8 cellular contexts compared by ENCODE assay signal in the genomic region with DNA sequence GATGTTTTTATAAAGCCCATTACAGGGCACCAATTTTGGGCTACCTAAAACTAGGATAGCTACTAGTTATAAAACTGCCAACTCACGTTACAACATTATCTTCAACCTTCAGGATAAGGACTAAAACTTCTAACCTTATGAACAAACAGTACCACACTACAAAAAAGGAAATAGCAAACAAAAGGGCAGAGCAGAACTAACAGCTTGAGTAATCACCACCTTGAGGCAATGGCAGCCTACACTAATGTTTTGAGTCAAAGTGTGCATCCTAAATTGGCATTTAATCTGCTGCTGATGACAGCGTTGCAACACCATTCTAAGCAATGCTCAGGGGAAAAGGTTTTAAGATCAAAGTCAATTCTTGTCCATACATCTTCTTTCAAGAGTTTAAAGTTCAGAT. TPM values are rescaled to one million over a fixed set of nuclear protein-coding genes. Genes with fewer than 3 reads are reported as not detected.
DNase-seq lines count a peak whose midpoint lies in the region; ATAC-seq and TF ChIP-seq lines count a peak whose summit lies in the region.

No MANE protein-coding gene starts in this region.

- TF ChIP-seq EP300 in gastroesophageal sphincter (IDR thresholded peaks at IDR 0.05): no peak

- H2BK5ac ChIP-seq in H9 (ENCODE audit: insufficient read length, low read length) (no peak overlapping the region), mesenchymal stem cell (ENCODE audit: low read depth, low read length, poor library complexity, severe bottlenecking) (no peak overlapping the region)

- H2BK120ac ChIP-seq in H9 (ENCODE audit: low read depth, low read length, poor library complexity, severe bottlenecking) (no peak overlapping the region), mesenchymal stem cell (ENCODE audit: low read depth, low read length) (no peak overlapping the region)

- WGBS in H9 (ENCODE audit: extremely low coverage, insufficient read length, low lambda C conversion rate): no CpG with 5 or more reads among the region's 2 CpGs
- 93% methylated on average over 2 of the region's 2 CpGs for WGBS in mesenchymal stem cell
- 63 to 71% methylated on average over 2 of the region's 2 CpGs for WGBS in gastroesophageal sphincter (ENCODE audit: low coverage in 1 of 2), 2 donors

- peak overlapping the region in 8 of 11 experiments; percentile 4 to 67 (median 50); a peak in 14 of 22 replicates for H3K27ac ChIP-seq in BLaER1 treated with 17β-estradiol and CSF1 and Interleukin-3, amounts not matched to agents 10 nM and 100 nM
- H3K27ac ChIP-seq in H9 (ENCODE audit: insufficient read length, low read depth, low read length) (no peak overlapping the region), mesenchymal stem cell (ENCODE audit: low read length, poor library complexity, severe bottlenecking) (no peak overlapping the region), substantia nigra (ENCODE audit: low read depth, low read length, poor library complexity, severe bottlenecking) (no peak overlapping the region), dorsolateral prefrontal cortex (peak overlapping the region in 25 of 59 donors; percentile 2 to 60 (median 25)), gastroesophageal sphincter (no peak overlapping the region)

- TF ChIP-seq CTCF in H9 (conservative IDR thresholded peaks at IDR 0.05) (no peak), dorsolateral prefrontal cortex (IDR thresholded peaks at IDR 0.05 in 54 of 56, conservative IDR thresholded peaks at IDR 0.05 in 2 of 56; ENCODE audit: low read depth in 1 of 56, partially characterized antibody in 56 of 56) (no peak), gastroesophageal sphincter (IDR thresholded peaks at IDR 0.05) (no peak)

- H3K36me3 ChIP-seq in BLaER1 treated with 17β-estradiol and CSF1 and Interleukin-3, amounts not matched to agents 10 nM and 100 nM: peaks cover 94 to 100% (median 98%) of the 10 kb centered on the region in 11 experiments
- H3K36me3 ChIP-seq in mesenchymal stem cell (ENCODE audit: control insufficient read depth in 1 of 2, insufficient read depth in 2 of 2, low read depth in 1 of 2, low read length in 2 of 2) (peaks cover 21 to 97% of the 10 kb centered on the region in 2 experiments), gastroesophageal sphincter (peaks cover 4 to 66% of the 10 kb centered on the region in 2 donors)

- no peak overlapping the region for H2BK20ac ChIP-seq in H9 (ENCODE audit: low read depth, low read length, poor library complexity, severe bottlenecking)

- H3K23me2 ChIP-seq in H9 (ENCODE audit: insufficient read length, low read depth, low read length, poor library complexity, severe bottlenecking): no peaks in the 10 kb centered on the region

- H2AK5ac ChIP-seq in H9 (ENCODE audit: insufficient read length, low read length) (no peak overlapping the region), mesenchymal stem cell (ENCODE audit: low read length, severe bottlenecking) (no peak overlapping the region)

- H3K9me3 ChIP-seq in BLaER1 treated with 17β-estradiol and CSF1 and Interleukin-3, amounts not matched to agents 10 nM and 100 nM (replicated peaks in 1 of 11): peaks cover 0 to 12% (median 0%) of the 10 kb centered on the region in 11 experiments; a peak in 3 of 22 replicates
- H3K9me3 ChIP-seq in H9 (ENCODE audit: control insufficient read depth, low read depth, low read length) (no peaks in the 10 kb centered on the region), mesenchymal stem cell (ENCODE audit: control insufficient read depth, low read length) (no peaks in the 10 kb centered on the region), gastroesophageal sphincter (no peaks in the 10 kb centered on the region)

- no peak for DNase-seq in H9
- no peak for DNase-seq in activated T-helper 2 cell treated with anti-CD3 and anti-CD28 coated beads, Interferon-gamma antibody, Interleukin-2, Interleukin-4, amounts not matched to agents 10 μg/mL and 5 μg/mL and 100 μg/mL, durations not matched to agents 14 hours and 24 hours and 36 hours (ENCODE audit: low spot score)
- no peak for DNase-seq in mesenchymal stem cell
- no peak for DNase-seq in substantia nigra (lab: John Stamatoyannopoulos, UW)
- no peak for DNase-seq in dorsolateral prefrontal cortex

- intact Hi-C loops in activated T-helper 2 cell treated with anti-CD3 and anti-CD28 coated beads, Interferon-gamma antibody, Interleukin-2, Interleukin-4, amounts not matched to agents 10 μg/mL and 5 μg/mL and 100 μg/mL, durations not matched to agents 14 hours and 24 hours and 36 hours (cut with micrococcal nuclease): loop anchor here (1.0 to 5.0 kb wide), 4 partner anchors 20 to 84 kb away; no protein-coding TSS in a partner anchor
- intact Hi-C loops in dorsolateral prefrontal cortex (cut with DNase I): no loop called here

- no peak overlapping the region for H3K18ac ChIP-seq in H9 (ENCODE audit: insufficient read length, low read depth, low read length)
- H3K18ac ChIP-seq in mesenchymal stem cell (ENCODE audit: low read depth in 1 of 2, low read length in 2 of 2): no peak overlapping the region

- H3K79me2 ChIP-seq in H9 (ENCODE audit: insufficient read depth, low read length): no peaks in the 10 kb centered on the region; the same call in 1 of the 2 replicates

- H3K4me3 Mint-ChIP-seq in H9: no peak overlapping the region
- H3K4me3 Mint-ChIP-seq in activated T-helper 2 cell treated with anti-CD3 and anti-CD28 coated beads, Interferon-gamma antibody, Interleukin-2, Interleukin-4, amounts not matched to agents 10 μg/mL and 5 μg/mL and 100 μg/mL, durations not matched to agents 14 hours and 24 hours and 36 hours (ENCODE audit: low read depth): peak overlapping the region; percentile 37

- H4K5ac ChIP-seq in H9 (ENCODE audit: insufficient read length, low read depth, low read length): no peak overlapping the region

- peaks cover 26 to 77% (median 74%) of the 10 kb centered on the region in 3 experiments for H3K36me3 Mint-ChIP-seq in H9 (ENCODE audit: insufficient read depth in 1 of 3, low read depth in 3 of 3)
- peaks cover 95% of the 10 kb centered on the region for H3K36me3 Mint-ChIP-seq in activated T-helper 2 cell treated with anti-CD3 and anti-CD28 coated beads, Interferon-gamma antibody, Interleukin-2, Interleukin-4, amounts not matched to agents 10 μg/mL and 5 μg/mL and 100 μg/mL, durations not matched to agents 14 hours and 24 hours and 36 hours (ENCODE audit: low read depth)

- H2BK12ac ChIP-seq in H9 (ENCODE audit: insufficient read length, low read depth, low read length) (no peak overlapping the region), mesenchymal stem cell (ENCODE audit: low read length in 2 of 2) (no peak overlapping the region)

- H2BK15ac ChIP-seq in H9 (ENCODE audit: low read depth, low read length) (no peak overlapping the region), mesenchymal stem cell (ENCODE audit: low read depth, poor library complexity, severe bottlenecking) (no peak overlapping the region)

- H3K4ac ChIP-seq in H9 (ENCODE audit: low read depth, low read length) (no peak overlapping the region), mesenchymal stem cell (ENCODE audit: low read depth in 1 of 2, low read length in 2 of 2) (no peak overlapping the region)

- H4K91ac ChIP-seq in H9 (ENCODE audit: insufficient read length, low read depth, low read length) (no peak overlapping the region), mesenchymal stem cell (ENCODE audit: low read length) (no peak overlapping the region)

- H4K20me1 ChIP-seq in BLaER1 treated with 17β-estradiol and CSF1 and Interleukin-3, amounts not matched to agents 10 nM and 100 nM: peaks cover 2 to 97% (median 56%) of the 10 kb centered on the region in 11 experiments; a peak in 18 of 22 replicates
- no peaks in the 10 kb centered on the region for H4K20me1 ChIP-seq in H9 (ENCODE audit: control insufficient read depth, insufficient read depth, insufficient read length)

- H3K23ac ChIP-seq in H9 (ENCODE audit: insufficient read length, low read depth, low read length) (no peak overlapping the region), mesenchymal stem cell (ENCODE audit: low read length in 2 of 2) (no peak overlapping the region)

- H3T11ph ChIP-seq in H9 (ENCODE audit: low read length): no peak overlapping the region

- ATAC-seq in HG02884 (IDR thresholded peaks at IDR 0.05; ENCODE audit: unreplicated experiment) (no peak), gastroesophageal sphincter (no peak)

- H3K4me3 ChIP-seq in BLaER1 treated with 17β-estradiol and CSF1 and Interleukin-3, amounts not matched to agents 10 nM and 100 nM: no peak overlapping the region
- H3K4me3 ChIP-seq in mesenchymal stem cell (ENCODE audit: insufficient read depth in 1 of 2, low read depth in 1 of 2, low read length in 2 of 2): no peak overlapping the region
- H3K4me3 ChIP-seq in dorsolateral prefrontal cortex: no peak overlapping the region
- no peak overlapping the region for H3K4me3 ChIP-seq in gastroesophageal sphincter

- peak overlapping the region in 8 of 11 experiments; percentile 25 to 54 (median 48); a peak in 14 of 22 replicates for H3K4me2 ChIP-seq in BLaER1 treated with 17β-estradiol and CSF1 and Interleukin-3, amounts not matched to agents 10 nM and 100 nM
- H3K4me2 ChIP-seq in H9 (ENCODE audit: insufficient read depth, insufficient read length, low read length) (no peak overlapping the region), mesenchymal stem cell (ENCODE audit: low read length, poor library complexity, severe bottlenecking) (no peak overlapping the region)

- TF ChIP-seq POLR2A in gastroesophageal sphincter (IDR thresholded peaks at IDR 0.05): no peak

- H3K4me1 ChIP-seq in BLaER1 treated with 17β-estradiol and CSF1 and Interleukin-3, amounts not matched to agents 10 nM and 100 nM: peaks cover 20 to 60% (median 27%) of the 10 kb centered on the region in 10 experiments
- no peaks in the 10 kb centered on the region for H3K4me1 ChIP-seq in H9 (ENCODE audit: insufficient read depth, low read length)
- H3K4me1 ChIP-seq in mesenchymal stem cell (ENCODE audit: control insufficient read depth, insufficient read depth, low read depth, low read length): no peaks in the 10 kb centered on the region
- H3K4me1 ChIP-seq in gastroesophageal sphincter: peaks cover 0 to 19% (median 0%) of the 10 kb centered on the region in 3 donors

- H3K79me1 ChIP-seq in H9 (ENCODE audit: insufficient read depth, low read depth, low read length, poor library complexity, severe bottlenecking) (no peaks in the 10 kb centered on the region), mesenchymal stem cell (replicated peaks; ENCODE audit: low read length, poor library complexity, severe bottlenecking) (peaks cover 11% of the 10 kb centered on the region)

- H3K14ac ChIP-seq in H9 (ENCODE audit: insufficient read depth, low read length) (no peak overlapping the region), mesenchymal stem cell (ENCODE audit: low read length in 2 of 2) (no peak overlapping the region)

- peak overlapping the region in 1 of 3 experiments; percentile 56; a peak in 2 of 7 replicates for H3K27ac Mint-ChIP-seq in H9
- H3K27ac Mint-ChIP-seq in activated T-helper 2 cell treated with anti-CD3 and anti-CD28 coated beads, Interferon-gamma antibody, Interleukin-2, Interleukin-4, amounts not matched to agents 10 μg/mL and 5 μg/mL and 100 μg/mL, durations not matched to agents 14 hours and 24 hours and 36 hours: peak overlapping the region; percentile 75

- H3K9me3 Mint-ChIP-seq in H9: no peaks in the 10 kb centered on the region
- H3K9me3 Mint-ChIP-seq in activated T-helper 2 cell treated with anti-CD3 and anti-CD28 coated beads, Interferon-gamma antibody, Interleukin-2, Interleukin-4, amounts not matched to agents 10 μg/mL and 5 μg/mL and 100 μg/mL, durations not matched to agents 14 hours and 24 hours and 36 hours: no peaks in the 10 kb centered on the region

- H2AFZ ChIP-seq in H9 (ENCODE audit: low read length) (no peak overlapping the region), mesenchymal stem cell (ENCODE audit: low read depth, low read length) (no peak overlapping the region)

- H3K4me1 Mint-ChIP-seq in H9: peaks cover 0 to 5% of the 10 kb centered on the region in 2 experiments; a peak in 1 of 4 replicates
- H3K4me1 Mint-ChIP-seq in activated T-helper 2 cell treated with anti-CD3 and anti-CD28 coated beads, Interferon-gamma antibody, Interleukin-2, Interleukin-4, amounts not matched to agents 10 μg/mL and 5 μg/mL and 100 μg/mL, durations not matched to agents 14 hours and 24 hours and 36 hours (ENCODE audit: low read depth): peaks cover 59% of the 10 kb centered on the region

- H3K27me3 ChIP-seq in BLaER1 treated with 17β-estradiol and CSF1 and Interleukin-3, amounts not matched to agents 10 nM and 100 nM: no peaks in the 10 kb centered on the region
- H3K27me3 ChIP-seq in H9 (ENCODE audit: insufficient read depth, low read length) (no peaks in the 10 kb centered on the region), mesenchymal stem cell (ENCODE audit: control insufficient read depth in 1 of 2, insufficient read depth in 1 of 2, low read length in 2 of 2) (no peaks in the 10 kb centered on the region), dorsolateral prefrontal cortex (no peaks in the 10 kb centered on the region), gastroesophageal sphincter (no peaks in the 10 kb centered on the region)

- H3K27me3 Mint-ChIP-seq in H9 (ENCODE audit: low read depth): no peaks in the 10 kb centered on the region
- no peaks in the 10 kb centered on the region for H3K27me3 Mint-ChIP-seq in activated T-helper 2 cell treated with anti-CD3 and anti-CD28 coated beads, Interferon-gamma antibody, Interleukin-2, Interleukin-4, amounts not matched to agents 10 μg/mL and 5 μg/mL and 100 μg/mL, durations not matched to agents 14 hours and 24 hours and 36 hours (ENCODE audit: low read depth)

- no peak overlapping the region for H3K56ac ChIP-seq in H9 (ENCODE audit: insufficient read length, low read depth, low read length)

- peak overlapping the region in 1 of 11 experiments; percentile 19; a peak in 1 of 22 replicates for H3K9ac ChIP-seq in BLaER1 treated with 17β-estradiol and CSF1 and Interleukin-3, amounts not matched to agents 10 nM and 100 nM
- H3K9ac ChIP-seq in H9 (ENCODE audit: extremely low read depth, insufficient read length, low read length) (no peak overlapping the region), mesenchymal stem cell (ENCODE audit: low read length) (peak overlapping the region; percentile 1)

- H4K8ac ChIP-seq in H9 (replicated peaks; ENCODE audit: insufficient read length, low read depth, low read length) (peak overlapping the region; percentile 96), mesenchymal stem cell (ENCODE audit: low read length) (no peak overlapping the region)

RNA-seq across cellular contexts. Expression of gene PTP4A2, which starts 27.2 kb away (rescaled TPM):
- total RNA-seq in H9 (2021) (191 and 192 TPM in 2 replicates), dorsolateral prefrontal cortex (100 to 1,000 TPM; 185 to 784 (median 393) TPM), gastroesophageal sphincter (100 to 1,000 TPM; 203 to 273 (median 250) TPM)
- 313 and 334 TPM in 2 replicates for total RNA-seq in activated T-helper 2 cell treated with anti-CD3 and anti-CD28 coated beads, Interferon-gamma antibody, Interleukin-2, Interleukin-4, amounts not matched to agents 10 μg/mL and 5 μg/mL and 100 μg/mL, durations not matched to agents 14 hours and 24 hours and 36 hours
- polyA plus RNA-seq in mesenchymal stem cell (2013, experiment 1 of 2): 541 TPM
- polyA plus RNA-seq in mesenchymal stem cell (2013, experiment 2 of 2): 563 TPM

Comparison
In these comparisons a context has a peak if more than half of its experiments do, and no peak if none do; other contexts are left out.
1. H3K27ac ChIP-seq: peak in BLaER1 treated with 17β-estradiol and CSF1 and Interleukin-3, amounts not matched to agents 10 nM and 100 nM (8 of 11); none in H9 (single experiment), mesenchymal stem cell (single experiment), substantia nigra (single experiment) and gastroesophageal sphincter (0 of 4).
2. H3K4me2 ChIP-seq: peak in BLaER1 treated with 17β-estradiol and CSF1 and Interleukin-3, amounts not matched to agents 10 nM and 100 nM (8 of 11); none in H9 (single experiment) and mesenchymal stem cell (single experiment).